ENCODE assay signal across 8 cellular contexts in the genomic region with DNA sequence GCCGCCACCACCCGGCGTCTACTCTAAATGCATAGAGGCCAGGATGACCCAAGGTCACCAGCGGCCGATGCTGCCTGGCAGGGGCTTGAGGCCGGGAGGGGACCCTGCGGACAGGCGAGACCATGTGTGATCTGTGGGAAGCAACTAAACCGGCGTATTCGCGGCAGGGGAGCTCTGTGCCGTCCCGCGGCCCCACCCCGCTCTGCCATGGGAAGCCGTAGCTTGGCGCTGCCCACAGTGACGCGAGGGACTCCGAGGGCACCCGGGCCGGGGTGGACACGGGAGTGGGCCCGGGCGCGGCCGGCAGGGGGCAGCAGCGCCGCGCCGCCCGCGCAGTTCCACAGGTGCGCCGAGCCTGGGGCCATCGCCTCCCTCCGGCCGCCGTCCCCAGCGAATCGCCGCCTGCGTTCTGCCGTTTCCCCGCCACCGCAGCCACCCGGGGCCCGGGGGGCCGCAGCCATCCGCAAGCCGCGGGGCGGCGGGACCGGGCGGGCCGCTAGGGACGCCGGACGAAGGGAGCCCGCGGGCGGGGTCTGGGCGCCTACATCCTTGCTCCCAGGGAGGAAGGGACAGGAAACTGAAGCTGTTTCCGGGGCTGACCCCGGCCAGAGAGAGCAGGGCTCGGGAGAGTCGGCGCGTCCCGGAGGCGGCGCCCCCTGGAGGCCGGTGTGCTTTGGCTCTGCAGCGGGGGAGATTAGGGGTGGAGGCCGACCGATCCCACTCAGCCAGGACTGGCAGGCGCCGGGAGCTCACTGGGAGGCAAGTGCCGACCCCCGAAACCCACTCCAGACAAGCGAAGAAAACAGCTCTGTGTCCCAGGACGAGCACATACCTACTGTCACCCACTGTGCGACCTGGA. TPM values are rescaled to one million over a fixed set of nuclear protein-coding genes. Genes with fewer than 3 reads are reported as not detected.
DNase-seq lines count a peak whose midpoint lies in the region; ATAC-seq and TF ChIP-seq lines count a peak whose summit lies in the region.

No MANE protein-coding gene starts in this region.

- H3K4me1 ChIP-seq in iPS DF 6.9 (ENCODE audit: control insufficient read depth, insufficient read depth, low read length) (no peaks in the 10 kb centered on the region; the same call in 1 of the 2 replicates), sigmoid colon (peaks cover 0 to 18% (median 8%) of the 10 kb centered on the region in 4 donors)

- WGBS in iPS DF 6.9 (ENCODE audit: insufficient coverage, insufficient read length) = no CpG with 5 or more reads among the region's 85 CpGs
- 1% methylated on average over 85 of the region's 85 CpGs for WGBS in sigmoid colon, 2 donors

- H3K27me3 ChIP-seq in iPS DF 6.9 (ENCODE audit: control insufficient read depth, insufficient read depth, low read length) (no peaks in the 10 kb centered on the region), sigmoid colon (no peaks in the 10 kb centered on the region)

- ATAC-seq in HG02870 (IDR thresholded peaks at IDR 0.05; ENCODE audit: unreplicated experiment) (peak; percentile 86), T-helper 17 cell (peak; percentile 97)

- H3K9me3 ChIP-seq in T-helper 17 cell (ENCODE audit: control insufficient read depth, low read length, poor library complexity, severe bottlenecking) = no peaks in the 10 kb centered on the region
- no peaks in the 10 kb centered on the region for H3K9me3 ChIP-seq in iPS DF 6.9 (ENCODE audit: control insufficient read depth, insufficient read depth, low read length)
- H3K9me3 ChIP-seq in sigmoid colon = no peaks in the 10 kb centered on the region

- no peak for TF ChIP-seq POLR2A in sigmoid colon (IDR thresholded peaks at IDR 0.05)

- intact Hi-C loops in sigmoid colon (cut with DNase I) = loop anchor here (1.0 to 5.0 kb wide), 3 partner anchors 12 to 330 kb away; a partner anchor contains a TSS

- H3K27ac Mint-ChIP-seq in T-helper 17 cell = peak overlapping the region; percentile 29

- H3K36me3 Mint-ChIP-seq in T-helper 17 cell (ENCODE audit: low read depth) = no peaks in the 10 kb centered on the region

- peak overlapping the region; percentile 91 for H3K4me3 Mint-ChIP-seq in T-helper 17 cell

- in situ Hi-C loops in astrocyte of the spinal cord (cut with HindIII; ENCODE audit: low sequenced_read_pairs) = no loop called here

- peak; percentile 95 for TF ChIP-seq CTCF in astrocyte of the spinal cord (IDR thresholded peaks at IDR 0.05; ENCODE audit: low read depth, low read length)
- peak; percentile 63 to 88 (median 80) for TF ChIP-seq CTCF in sigmoid colon (IDR thresholded peaks at IDR 0.05)

- DNase-seq in NCI-H187 (lab: John Stamatoyannopoulos, UW) (peak; percentile 31 to 55), NCI-H187 treated with DMSO at 0.1 percent for 48 hours (lab: John Stamatoyannopoulos, UW) (no peak), NCI-H1436 (lab: John Stamatoyannopoulos, UW) (peak; percentile 83), T-helper 17 cell (peak; percentile 62 to 66 (median 62)), astrocyte of the spinal cord (ENCODE audit: low read depth, low spot score) (peak; percentile 88), iPS DF 6.9 (ENCODE audit: low read depth, low spot score) (no peak), sigmoid colon (peak; percentile 93)

- H3K36me3 ChIP-seq in iPS DF 6.9 (ENCODE audit: control insufficient read depth, insufficient read depth, low read length) (no peaks in the 10 kb centered on the region), sigmoid colon (no peaks in the 10 kb centered on the region)

- peaks cover 7% of the 10 kb centered on the region for H3K4me1 Mint-ChIP-seq in T-helper 17 cell

- no peaks in the 10 kb centered on the region for H3K27me3 Mint-ChIP-seq in T-helper 17 cell

- peak overlapping the region; percentile 53 for H3K4me3 ChIP-seq in astrocyte of the spinal cord (ENCODE audit: low read depth, low read length)
- peak overlapping the region; percentile 43; the same call in 1 of the 2 replicates for H3K4me3 ChIP-seq in iPS DF 6.9 (ENCODE audit: low read length)
- H3K4me3 ChIP-seq in sigmoid colon = peak overlapping the region; percentile 31 to 83 (median 63)

- H3K27ac ChIP-seq in iPS DF 6.9 (ENCODE audit: low read length) (no peak overlapping the region), sigmoid colon (peak overlapping the region; percentile 86 to 92 (median 89))

- no peak for TF ChIP-seq EP300 in sigmoid colon (IDR thresholded peaks at IDR 0.05)

RNA-seq across cellular contexts. Expression of a gene that starts 12.5 kb away (rescaled TPM):
- total RNA-seq in T-helper 17 cell (10 to 100 TPM; 16.7 to 17.4 TPM), sigmoid colon (10 to 100 TPM; 26.7 to 39.3 (median 34.4) TPM)
- polyA plus RNA-seq in sigmoid colon = 10 to 100 TPM; 27.0 to 49.0 (median 33.5) TPM

RNA-seq across cellular contexts. Expression of a gene that starts 47.7 kb away (rescaled TPM):
- total RNA-seq in T-helper 17 cell = 10 to 100 TPM; 57.2 to 88.5 TPM
- total RNA-seq in sigmoid colon = 1 to 10 TPM; 2.8 to 8.3 (median 6.4) TPM
- polyA plus RNA-seq in sigmoid colon = 10 to 100 TPM in 2 of 3 donors, 1 to 10 TPM in 1; 8.4 to 29.0 (median 12.3) TPM

RNA-seq across cellular contexts. Expression of a gene that starts 50.4 kb away (rescaled TPM):
- total RNA-seq in T-helper 17 cell (under 1 TPM in 1 of 2 donors, not detected in 1; 0.20 TPM), sigmoid colon (under 1 TPM in 3 of 4 donors, not detected in 1; 0.36 to 0.54 (median 0.49) TPM)
- polyA plus RNA-seq in sigmoid colon = under 1 TPM in 1 of 3 donors, not detected in 2; 0.17 TPM

Comparison
In these comparisons a context has a peak if more than half of its experiments do, and no peak if none do; other contexts are left out.
1. DNase-seq: peak in NCI-H187 (2 of 2), NCI-H1436 (single experiment), T-helper 17 cell (3 of 3), astrocyte of the spinal cord (single experiment) and sigmoid colon (single experiment); none in NCI-H187 treated with DMSO at 0.1 percent for 48 hours (single experiment) and iPS DF 6.9 (single experiment).
2. RNA of a gene that starts 47.7 kb away (total RNA-seq): 57.2 to 88.5 TPM in T-helper 17 cell; 2.8 to 8.3 TPM in sigmoid colon; every median in the first group is over 4 times any median in the second.
3. Peak in every context shown above with its lines, with median percentiles within 50 percentile points of each other: H3K4me3 ChIP-seq.